Comparison of ENCODE assay signal across 15 cellular contexts in the genomic region with DNA sequence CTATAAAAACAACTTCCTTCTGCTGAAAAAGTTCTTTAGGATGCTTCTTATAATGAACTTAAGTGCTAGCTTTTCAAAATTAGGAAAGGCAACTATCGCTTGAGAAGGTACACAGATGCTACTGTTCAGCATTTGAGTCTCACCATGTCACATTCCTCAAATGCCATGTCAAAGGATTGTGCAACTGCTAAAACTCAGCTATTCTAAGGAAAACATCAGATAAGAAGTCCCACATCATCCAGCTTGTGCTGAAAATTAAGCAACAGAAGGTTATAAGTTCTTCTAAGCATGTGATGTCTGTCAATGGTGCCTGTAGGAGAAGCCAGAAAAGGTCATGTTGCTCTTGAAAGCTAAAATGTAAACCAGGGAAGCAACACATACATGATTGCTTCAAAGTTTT.
DNase-seq lines count a peak whose midpoint lies in the region; ATAC-seq and TF ChIP-seq lines count a peak whose summit lies in the region.
"Had no signal": no experiment of that assay in that cellular context is flagged by ENCODE, and none has a peak within 500 bp of the region (broad histone marks: within the 10 kb centered on the region; RNA-seq: fewer than 3 reads in every experiment).

No MANE protein-coding gene starts in this region.

- ATAC-seq in memory B cell (ENCODE audit: low read depth) = no peak
- no peak for ATAC-seq in HG03442 (IDR thresholded peaks at IDR 0.05; ENCODE audit: unreplicated experiment)

- in situ Hi-C loops in HAP-1 (cut with MboI; ENCODE audit: low sequenced_read_pairs) = no loop called here

- no peaks in the 10 kb centered on the region for H3K4me1 ChIP-seq in HEK293 (ENCODE audit: control insufficient read depth, insufficient read depth, low read length)
- H3K4me1 ChIP-seq in HAP-1 = no peaks in the 10 kb centered on the region

- no peaks in the 10 kb centered on the region for H3K27me3 Mint-ChIP-seq in memory B cell

- TF ChIP-seq POLR2A in erythroblast (IDR thresholded peaks at IDR 0.05; ENCODE audit: low read length) = no peak

- H3K9me3 ChIP-seq in HEK293 (ENCODE audit: control insufficient read depth, insufficient read depth, low read depth, low read length) (no peaks in the 10 kb centered on the region), HAP-1 (no peaks in the 10 kb centered on the region)

- H3K27ac ChIP-seq in HEK293 (ENCODE audit: extremely low read depth, low read depth, low read length) = no peak overlapping the region
- H3K27ac ChIP-seq: SK-N-MC had no signal

- peaks cover 8% of the 10 kb centered on the region for H3K4me1 Mint-ChIP-seq in memory B cell
- H3K4me1 Mint-ChIP-seq: CD4-positive, CD25-positive, alpha-beta regulatory T cell had no signal

- no peak for TF ChIP-seq CTCF in HEK293 (tag by site-specific recombination; IDR thresholded peaks at IDR 0.05)
- TF ChIP-seq CTCF in cardiac fibroblast (IDR thresholded peaks at IDR 0.05; ENCODE audit: low read depth, low read length) = no peak

- no peaks in the 10 kb centered on the region for H3K9me3 Mint-ChIP-seq in memory B cell

- DNase-seq in AG08396 (ENCODE audit: low spot score) (peak; percentile 19), cardiac fibroblast (ENCODE audit: low read depth in 2 of 2) (peak; percentile 74 to 94), memory B cell (ENCODE audit: low spot score in 2 of 2) (no peak), erythroblast (lab: John Stamatoyannopoulos, UW) (no peak), HAP-1 (ENCODE audit: low spot score in 2 of 2) (no peak), NCI-H2196 treated with DMSO at 0.1 percent for 48 hours (lab: John Stamatoyannopoulos, UW; ENCODE audit: unreplicated experiment) (no peak)
- DNase-seq: activated CD4-positive, alpha-beta T cell treated with anti-CD3 and anti-CD28 coated beads for 4 hours; activated naive CD4-positive, alpha-beta T cell; CD4-positive, CD25-positive, alpha-beta regulatory T cell; effector CD8-positive, alpha-beta T cell; NCI-H1417 treated with DMSO at 0.1 percent for 48 hours; NCI-H774 had no signal

- POLR2A ChIA-PET in HEK293 (lab: Yijun Ruan, JAX) = no interaction called here

- no peak overlapping the region for H3K4me3 ChIP-seq in HEK293 (ENCODE audit: low read depth, low read length)
- H3K4me3 ChIP-seq in cardiac fibroblast (replicated peaks in 1 of 2; ENCODE audit: low read depth in 2 of 2, low read length in 2 of 2) = no peak overlapping the region
- H3K4me3 ChIP-seq in HAP-1 = no peak overlapping the region
- H3K4me3 ChIP-seq: SK-N-MC had no signal

- H3K27me3 ChIP-seq in HAP-1 (ENCODE audit: low read depth) = no peaks in the 10 kb centered on the region

- peak overlapping the region; percentile 17 for H3K27ac Mint-ChIP-seq in memory B cell
- H3K27ac Mint-ChIP-seq: CD4-positive, CD25-positive, alpha-beta regulatory T cell had no signal

- H3K36me3 ChIP-seq in HEK293 (ENCODE audit: control insufficient read depth in 2 of 2, insufficient read depth in 1 of 2, low read length in 2 of 2) = peaks cover 0 to 7% of the 10 kb centered on the region in 2 experiments; a peak in 2 of 3 replicates
- no peaks in the 10 kb centered on the region; the same call in 1 of the 2 replicates for H3K36me3 ChIP-seq in HAP-1 (replicated peaks)

- CTCF ChIA-PET in HEK293 (lab: Yijun Ruan, JAX) = interaction anchor here (0.6 to 5.2 kb wide), 5 partner anchors 16 to 1904 kb away, joined by 3 to 59 read pairs (median 5); partner anchors contain the start of gene C1orf52

- H3K4me3 Mint-ChIP-seq in memory B cell = no peak overlapping the region
- H3K4me3 Mint-ChIP-seq: CD4-positive, CD25-positive, alpha-beta regulatory T cell had no signal

- peaks cover 44% of the 10 kb centered on the region for H3K36me3 Mint-ChIP-seq in memory B cell
- H3K36me3 Mint-ChIP-seq: CD4-positive, CD25-positive, alpha-beta regulatory T cell had no signal

TF ChIP-seq in HEK293, 187 proteins besides CTCF, POLR2A, EP300 and RAD21:
- no peak for TF ChIP-seq ZNF777 (tag by site-specific recombination; IDR thresholded peaks at IDR 0.05; ENCODE audit: borderline replicate concordance)
- TF ChIP-seq ZNF621 (tag by site-specific recombination; IDR thresholded peaks at IDR 0.05) = no peak
- no peak for TF ChIP-seq YY2 (tag by site-specific recombination; IDR thresholded peaks at IDR 0.05)
- no peak for TF ChIP-seq ZNF670 (tag by site-specific recombination; IDR thresholded peaks at IDR 0.05; ENCODE audit: low read depth)
- TF ChIP-seq PRDM1 (tag by site-specific recombination; IDR thresholded peaks at IDR 0.05) = 0 out of 2 replicates have a peak, but pooled peaks have one; percentile 7
TF ChIP-seq in HEK293: peak in this region for 1.

Comparison
In these comparisons a context has a peak if more than half of its experiments do, and no peak if none do; other contexts are left out.
1. DNase-seq: peak in AG08396 (single experiment) and cardiac fibroblast (2 of 2); none in memory B cell (0 of 2), erythroblast (0 of 2), HAP-1 (0 of 2) and NCI-H2196 treated with DMSO at 0.1 percent for 48 hours (single experiment).